1 cellular context compared by ENCODE assay signal in genomic region chr4:185396724-185397402, GRCh38.
TF ChIP-seq lines count a peak whose summit lies in the region.

A gene with protein sequence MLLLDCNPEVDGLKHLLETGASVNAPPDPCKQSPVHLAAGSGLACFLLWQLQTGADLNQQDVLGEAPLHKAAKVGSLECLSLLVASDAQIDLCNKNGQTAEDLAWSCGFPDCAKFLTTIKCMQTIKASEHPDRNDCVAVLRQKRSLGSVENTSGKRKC (plus strand): TSS chr4:185396841. CDS start chr4:185396924, 83 bp downstream.

TF ChIP-seq in GM12878, 131 proteins besides CTCF, POLR2A, EP300 and RAD21 (continued from another document and continues in another):
- TF ChIP-seq CUX1 (IDR thresholded peaks at IDR 0.05; ENCODE audit: insufficient replicate concordance, low read depth, low read length) (no peak), TCF12 (IDR thresholded peaks at IDR 0.05; ENCODE audit: low read depth, low read length) (no peak), SIN3A (IDR thresholded peaks at IDR 0.05; ENCODE audit: low read depth, low read length) (peak; percentile 64), POLR2AphosphoS5 (IDR thresholded peaks at IDR 0.05; ENCODE audit: low read length) (peak; percentile 80), TARDBP (IDR thresholded peaks at IDR 0.05; ENCODE audit: borderline replicate concordance) (no peak), TBL1XR1 (IDR thresholded peaks at IDR 0.05; ENCODE audit: low read depth, low read length) (peak; percentile 56; the same call in 1 of the 2 replicates), LARP7 (IDR thresholded peaks at IDR 0.05) (peak; percentile 44; the same call in 1 of the 2 replicates), SUPT20H (IDR thresholded peaks at IDR 0.05; ENCODE audit: borderline replicate concordance, control insufficient read depth, low read depth, low read length) (no peak), KLF5 (IDR thresholded peaks at IDR 0.05; ENCODE audit: partially characterized antibody) (no peak), EZH2 (IDR thresholded peaks at IDR 0.05; ENCODE audit: borderline replicate concordance, control insufficient read depth, low read depth, low read length) (no peak), RFX5 (IDR thresholded peaks at IDR 0.05; ENCODE audit: low read depth, low read length) (no peak), SP1 (IDR thresholded peaks at IDR 0.05; ENCODE audit: low read depth, low read length) (no peak), POU2F2 (IDR thresholded peaks at IDR 0.05; ENCODE audit: borderline replicate concordance, low read depth, low read length) (peak; percentile 73; the same call in 1 of the 3 replicates), PAX8 (IDR thresholded peaks at IDR 0.05) (no peak), ZNF622 (IDR thresholded peaks at IDR 0.05) (no peak), ZZZ3 (IDR thresholded peaks at IDR 0.05; ENCODE audit: control insufficient read depth, insufficient read length, low read depth) (no peak), SRF (IDR thresholded peaks at IDR 0.05; ENCODE audit: low read depth in 2 of 2, low read length in 2 of 2) (no peak), FOS (IDR thresholded peaks at IDR 0.05; ENCODE audit: borderline replicate concordance, extremely low read depth, insufficient read length) (no peak), ATF3 (IDR thresholded peaks at IDR 0.05; ENCODE audit: borderline replicate concordance, extremely low read depth, low read depth, low read length) (no peak), CBFB (IDR thresholded peaks at IDR 0.05; ENCODE audit: low read depth) (no peak), ZNF687 (IDR thresholded peaks at IDR 0.05) (peak; percentile 39), ZBTB4 (CRISPR knock-in tag; IDR thresholded peaks at IDR 0.05) (no peak), FOXM1 (IDR thresholded peaks at IDR 0.05; ENCODE audit: low read depth, low read length) (no peak), JUNB (IDR thresholded peaks at IDR 0.05) (no peak), STAT1 (conservative IDR thresholded peaks at IDR 0.05) (no peak)
- TF ChIP-seq, protein P1, sequence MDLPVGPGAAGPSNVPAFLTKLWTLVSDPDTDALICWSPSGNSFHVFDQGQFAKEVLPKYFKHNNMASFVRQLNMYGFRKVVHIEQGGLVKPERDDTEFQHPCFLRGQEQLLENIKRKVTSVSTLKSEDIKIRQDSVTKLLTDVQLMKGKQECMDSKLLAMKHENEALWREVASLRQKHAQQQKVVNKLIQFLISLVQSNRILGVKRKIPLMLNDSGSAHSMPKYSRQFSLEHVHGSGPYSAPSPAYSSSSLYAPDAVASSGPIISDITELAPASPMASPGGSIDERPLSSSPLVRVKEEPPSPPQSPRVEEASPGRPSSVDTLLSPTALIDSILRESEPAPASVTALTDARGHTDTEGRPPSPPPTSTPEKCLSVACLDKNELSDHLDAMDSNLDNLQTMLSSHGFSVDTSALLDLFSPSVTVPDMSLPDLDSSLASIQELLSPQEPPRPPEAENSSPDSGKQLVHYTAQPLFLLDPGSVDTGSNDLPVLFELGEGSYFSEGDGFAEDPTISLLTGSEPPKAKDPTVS (IDR thresholded peaks at IDR 0.05; ENCODE audit: low read depth, low read length) = no peak
- TF ChIP-seq, protein P2, sequence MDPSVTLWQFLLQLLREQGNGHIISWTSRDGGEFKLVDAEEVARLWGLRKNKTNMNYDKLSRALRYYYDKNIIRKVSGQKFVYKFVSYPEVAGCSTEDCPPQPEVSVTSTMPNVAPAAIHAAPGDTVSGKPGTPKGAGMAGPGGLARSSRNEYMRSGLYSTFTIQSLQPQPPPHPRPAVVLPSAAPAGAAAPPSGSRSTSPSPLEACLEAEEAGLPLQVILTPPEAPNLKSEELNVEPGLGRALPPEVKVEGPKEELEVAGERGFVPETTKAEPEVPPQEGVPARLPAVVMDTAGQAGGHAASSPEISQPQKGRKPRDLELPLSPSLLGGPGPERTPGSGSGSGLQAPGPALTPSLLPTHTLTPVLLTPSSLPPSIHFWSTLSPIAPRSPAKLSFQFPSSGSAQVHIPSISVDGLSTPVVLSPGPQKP (IDR thresholded peaks at IDR 0.05; ENCODE audit: low read depth, low read length) = peak; percentile 41; the same call in 1 of the 2 replicates
- TF ChIP-seq, protein P3, sequence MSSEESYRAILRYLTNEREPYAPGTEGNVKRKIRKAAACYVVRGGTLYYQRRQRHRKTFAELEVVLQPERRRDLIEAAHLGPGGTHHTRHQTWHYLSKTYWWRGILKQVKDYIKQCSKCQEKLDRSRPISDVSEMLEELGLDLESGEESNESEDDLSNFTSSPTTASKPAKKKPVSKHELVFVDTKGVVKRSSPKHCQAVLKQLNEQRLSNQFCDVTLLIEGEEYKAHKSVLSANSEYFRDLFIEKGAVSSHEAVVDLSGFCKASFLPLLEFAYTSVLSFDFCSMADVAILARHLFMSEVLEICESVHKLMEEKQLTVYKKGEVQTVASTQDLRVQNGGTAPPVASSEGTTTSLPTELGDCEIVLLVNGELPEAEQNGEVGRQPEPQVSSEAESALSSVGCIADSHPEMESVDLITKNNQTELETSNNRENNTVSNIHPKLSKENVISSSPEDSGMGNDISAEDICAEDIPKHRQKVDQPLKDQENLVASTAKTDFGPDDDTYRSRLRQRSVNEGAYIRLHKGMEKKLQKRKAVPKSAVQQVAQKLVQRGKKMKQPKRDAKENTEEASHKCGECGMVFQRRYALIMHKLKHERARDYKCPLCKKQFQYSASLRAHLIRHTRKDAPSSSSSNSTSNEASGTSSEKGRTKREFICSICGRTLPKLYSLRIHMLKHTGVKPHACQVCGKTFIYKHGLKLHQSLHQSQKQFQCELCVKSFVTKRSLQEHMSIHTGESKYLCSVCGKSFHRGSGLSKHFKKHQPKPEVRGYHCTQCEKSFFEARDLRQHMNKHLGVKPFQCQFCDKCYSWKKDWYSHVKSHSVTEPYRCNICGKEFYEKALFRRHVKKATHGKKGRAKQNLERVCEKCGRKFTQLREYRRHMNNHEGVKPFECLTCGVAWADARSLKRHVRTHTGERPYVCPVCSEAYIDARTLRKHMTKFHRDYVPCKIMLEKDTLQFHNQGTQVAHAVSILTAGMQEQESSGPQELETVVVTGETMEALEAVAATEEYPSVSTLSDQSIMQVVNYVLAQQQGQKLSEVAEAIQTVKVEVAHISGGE (CRISPR knock-in tag; IDR thresholded peaks at IDR 0.05) = no peak
- TF ChIP-seq, protein P4, sequence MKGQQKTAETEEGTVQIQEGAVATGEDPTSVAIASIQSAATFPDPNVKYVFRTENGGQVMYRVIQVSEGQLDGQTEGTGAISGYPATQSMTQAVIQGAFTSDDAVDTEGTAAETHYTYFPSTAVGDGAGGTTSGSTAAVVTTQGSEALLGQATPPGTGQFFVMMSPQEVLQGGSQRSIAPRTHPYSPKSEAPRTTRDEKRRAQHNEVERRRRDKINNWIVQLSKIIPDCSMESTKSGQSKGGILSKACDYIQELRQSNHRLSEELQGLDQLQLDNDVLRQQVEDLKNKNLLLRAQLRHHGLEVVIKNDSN (IDR thresholded peaks at IDR 0.05; ENCODE audit: borderline replicate concordance, extremely low read length, insufficient read depth, low read depth, low read length) = no peak
